Comparison of ENCODE assay signal across 19 cellular contexts in genomic region chr10:70557876-70558275, GRCh38. TPM values are rescaled to one million over a fixed set of nuclear protein-coding genes. Genes with fewer than 3 reads are reported as not detected.
DNase-seq lines count a peak whose midpoint lies in the region; ATAC-seq and TF ChIP-seq lines count a peak whose summit lies in the region.
"Had no signal": no experiment of that assay in that cellular context is flagged by ENCODE, and none has a peak within 500 bp of the region (broad histone marks: within the 10 kb centered on the region; RNA-seq: fewer than 3 reads in every experiment).

No MANE protein-coding gene starts in this region.

- H3K4me1 ChIP-seq in left ventricle myocardium inferior, result peaks cover 50% of the 10 kb centered on the region
- peaks cover 56% of the 10 kb centered on the region for H3K4me1 ChIP-seq in OCI-LY1 (ENCODE audit: insufficient read depth, low read length, severe bottlenecking)
- H3K4me1 ChIP-seq in smooth muscle cell (ENCODE audit: low read depth), result peaks cover 3% of the 10 kb centered on the region

- H3K79me2 ChIP-seq in OCI-LY1 (ENCODE audit: insufficient read depth, low read length) (no peaks in the 10 kb centered on the region), smooth muscle cell (ENCODE audit: low read depth) (no peaks in the 10 kb centered on the region)

- no peaks in the 10 kb centered on the region for H3K9me2 ChIP-seq in OCI-LY1 (ENCODE audit: low read depth, low read length)

- no peaks in the 10 kb centered on the region for H3K9me3 ChIP-seq in left ventricle myocardium inferior (replicated peaks)
- H3K9me3 ChIP-seq in OCI-LY1 (ENCODE audit: low read length), result no peaks in the 10 kb centered on the region
- H3K9me3 ChIP-seq in smooth muscle cell (replicated peaks; ENCODE audit: low read depth), result no peaks in the 10 kb centered on the region

- no peaks in the 10 kb centered on the region for H4K20me1 ChIP-seq in OCI-LY1 (ENCODE audit: insufficient read depth, low read length)
- no peaks in the 10 kb centered on the region for H4K20me1 ChIP-seq in smooth muscle cell (ENCODE audit: low read depth)

- ATAC-seq in HG03108 (IDR thresholded peaks at IDR 0.05; ENCODE audit: unreplicated experiment) (no peak), HG03025 (IDR thresholded peaks at IDR 0.05; ENCODE audit: low FRiP score, unreplicated experiment) (no peak)
- ATAC-seq: Panc1 had no signal

- intact Hi-C loops in left ventricle myocardium inferior (cut with micrococcal nuclease), result no loop called here
- intact Hi-C loops in cardiac septum (cut with DNase I), result no loop called here

- WGBS in smooth muscle cell (ENCODE audit: low lambda C conversion rate), result 97% methylated on average over 2 of the region's 2 CpGs

- peak overlapping the region; percentile 65; the same call in 1 of the 2 replicates for H3K4me2 ChIP-seq in OCI-LY1 (ENCODE audit: low read length)
- peak overlapping the region; percentile 82 for H3K4me2 ChIP-seq in smooth muscle cell

- no peaks in the 10 kb centered on the region for H3K27me3 ChIP-seq in left ventricle myocardium inferior (ENCODE audit: low read depth)
- H3K27me3 ChIP-seq in OCI-LY1 (ENCODE audit: insufficient read depth, low read length), result no peaks in the 10 kb centered on the region
- no peaks in the 10 kb centered on the region for H3K27me3 ChIP-seq in smooth muscle cell (ENCODE audit: low read depth)

- no peaks in the 10 kb centered on the region for H3F3A ChIP-seq in OCI-LY1 (ENCODE audit: insufficient read depth, low read length)
- H3F3A ChIP-seq in smooth muscle cell (ENCODE audit: low read depth), result peaks cover 13% of the 10 kb centered on the region

- TF ChIP-seq CTCF in left ventricle myocardium inferior (IDR thresholded peaks at IDR 0.05; ENCODE audit: borderline replicate concordance) (no peak), OCI-LY1 (IDR thresholded peaks at IDR 0.05; ENCODE audit: low read length) (no peak), smooth muscle cell (IDR thresholded peaks at IDR 0.05; ENCODE audit: borderline replicate concordance, insufficient read depth, poor library complexity, severe bottlenecking) (no peak)

- H3K9ac ChIP-seq in OCI-LY1 (ENCODE audit: low read length) (peak overlapping the region; percentile 61), smooth muscle cell (ENCODE audit: low read depth) (no peak overlapping the region)

- H3K4me3 ChIP-seq in left ventricle myocardium inferior (no peak overlapping the region), OCI-LY1 (ENCODE audit: low read depth, low read length, poor library complexity, severe bottlenecking) (no peak overlapping the region), smooth muscle cell (no peak overlapping the region)

- H3K27ac ChIP-seq in left ventricle myocardium inferior (replicated peaks), result no peak overlapping the region
- H3K27ac ChIP-seq in OCI-LY1 (ENCODE audit: low read depth, low read length, poor library complexity, severe bottlenecking), result peak overlapping the region; percentile 93
- no peak overlapping the region for H3K27ac ChIP-seq in smooth muscle cell (ENCODE audit: low read depth)

- H2AFZ ChIP-seq in OCI-LY1 (ENCODE audit: low read length) (no peak overlapping the region), smooth muscle cell (ENCODE audit: low read depth) (no peak overlapping the region)

- no peaks in the 10 kb centered on the region for H3K36me3 ChIP-seq in left ventricle myocardium inferior
- peaks cover 37% of the 10 kb centered on the region for H3K36me3 ChIP-seq in OCI-LY1 (ENCODE audit: insufficient read depth, low read length)
- H3K36me3 ChIP-seq in smooth muscle cell (ENCODE audit: low read depth), result no peaks in the 10 kb centered on the region

- peak; percentile 8 for DNase-seq in left ventricle myocardium inferior
- DNase-seq in cardiac septum (ENCODE audit: low spot score), result no peak
- DNase-seq in islet precursor cell, result peak; percentile 52
- DNase-seq in smooth muscle cell (lab: John Stamatoyannopoulos, UW; ENCODE audit: unreplicated experiment), result no peak
- DNase-seq in SIG-M5 (lab: John Stamatoyannopoulos, UW), result no peak
- DNase-seq: C1 segment of cervical spinal cord, HFFc6, NCI-H1417, NCI-H187, NCI-H226, NCI-H526 had no signal

RNA-seq across cellular contexts. Expression of gene PRF1, which starts 44.7 kb away (rescaled TPM):
- total RNA-seq in left ventricle myocardium inferior (2.6 TPM), cardiac septum (1.2 TPM), smooth muscle cell (not detected in 2 replicates)
- polyA plus RNA-seq in smooth muscle cell, result not detected in 2 replicates
- total RNA-seq: H4, HFFc6, HT-29, M059J, SK-MEL-5 had no signal

Comparison
In these comparisons a context has a peak if more than half of its experiments do, and no peak if none do; other contexts are left out.
1. DNase-seq: peak in left ventricle myocardium inferior (single experiment) and islet precursor cell (single experiment); none in cardiac septum (single experiment), smooth muscle cell (single experiment) and SIG-M5 (single experiment).